Comparison of ENCODE assay signal across 33 cellular contexts in genomic region chr7:122482212-122482611, GRCh38.
DNase-seq lines count a peak whose midpoint lies in the region; ATAC-seq, FAIRE-seq and TF ChIP-seq lines count a peak whose summit lies in the region.
"Had no signal": no experiment of that assay in that cellular context is flagged by ENCODE, and none has a peak within 500 bp of the region (broad histone marks: within the 10 kb centered on the region; RNA-seq: fewer than 3 reads in every experiment).

No MANE protein-coding gene starts in this region.

- ATAC-seq in HepG2 (no peak), left lobe of liver (peak; percentile 80), right lobe of liver (peak; percentile 66 to 90 (median 70)), GM18861 (IDR thresholded peaks at IDR 0.05; ENCODE audit: unreplicated experiment) (no peak)
- ATAC-seq: A549; CD8-positive, alpha-beta T cell had no signal

- CTCF ChIA-PET in HepG2 (lab: Yijun Ruan, JAX; ENCODE audit: low intra/inter-chr PET ratio, low total read pairs): no interaction called here

- TF ChIP-seq CTCF in liver (IDR thresholded peaks at IDR 0.05; ENCODE audit: low read depth, low read length, missing input control): no peak
- no peak for TF ChIP-seq CTCF in HepG2 (CRISPR knock-in tag; IDR thresholded peaks at IDR 0.05)
- no peak for TF ChIP-seq CTCF in right lobe of liver (IDR thresholded peaks at IDR 0.05)

- WGBS in liver: 47% methylated on average over 4 of the region's 4 CpGs
- WGBS in HepG2 (ENCODE audit: low lambda C conversion rate): 92% methylated on average over 4 of the region's 4 CpGs
- WGBS in right lobe of liver (ENCODE audit: insufficient coverage, low coverage, low lambda C conversion rate, missing lambda C conversion rate): 28% methylated on average over 4 of the region's 4 CpGs

- H3K27ac ChIP-seq in liver (ENCODE audit: low read depth in 1 of 2, low read length in 2 of 2) (no peak overlapping the region), HepG2 (ENCODE audit: extremely low read length, insufficient read depth, low read length) (no peak overlapping the region), right lobe of liver (no peak overlapping the region)
- H3K27ac ChIP-seq: 22Rv1; A549; BLaER1; BLaER1 treated with 17β-estradiol and CSF1 and Interleukin-3, amounts not matched to agents 10 nM and 100 nM; C4-2B had no signal

- FAIRE-seq in HepG2 (lab: Jason Lieb, UNC): no peak
- FAIRE-seq: A204.1, A549, D721Med had no signal

- TF ChIP-seq EP300 in HepG2 (IDR thresholded peaks at IDR 0.05; ENCODE audit: low read depth in 2 of 2, low read length in 2 of 2): no peak
- no peak for TF ChIP-seq EP300 in HepG2 (CRISPR knock-in tag; IDR thresholded peaks at IDR 0.05; ENCODE audit: borderline replicate concordance)

- no peak for TF ChIP-seq RAD21 in liver (IDR thresholded peaks at IDR 0.05)
- no peak for TF ChIP-seq RAD21 in HepG2 (CRISPR knock-in tag; IDR thresholded peaks at IDR 0.05)

- H3K4me3 ChIP-seq in liver (ENCODE audit: low read depth in 1 of 3, low read length in 3 of 3) (no peak overlapping the region), HepG2 (replicated peaks in 1 of 3; ENCODE audit: insufficient read depth in 1 of 3, low read depth in 2 of 3, low read length in 3 of 3) (no peak overlapping the region), right lobe of liver (no peak overlapping the region)
- H3K4me3 ChIP-seq: A549; BLaER1; BLaER1 treated with 17β-estradiol and CSF1 and Interleukin-3, amounts not matched to agents 10 nM and 100 nM had no signal

- no peak for TF ChIP-seq POLR2A in HepG2 (IDR thresholded peaks at IDR 0.05; ENCODE audit: insufficient read depth in 1 of 2, low read depth in 2 of 2, low read length in 2 of 2)
- TF ChIP-seq POLR2A in right lobe of liver (IDR thresholded peaks at IDR 0.05): no peak

- no peaks in the 10 kb centered on the region for H3K27me3 ChIP-seq in liver (ENCODE audit: control insufficient read depth in 4 of 4, insufficient read depth in 4 of 4, low read length in 3 of 4)
- H3K27me3 ChIP-seq in HepG2 (ENCODE audit: control insufficient read depth in 1 of 2, insufficient read depth in 2 of 2, low read length in 2 of 2): no peaks in the 10 kb centered on the region
- no peaks in the 10 kb centered on the region for H3K27me3 ChIP-seq in right lobe of liver
- H3K27me3 ChIP-seq: BE2C; BLaER1; BLaER1 treated with 17β-estradiol and CSF1 and Interleukin-3, amounts not matched to agents 10 nM and 100 nM had no signal

- H3K4me2 ChIP-seq in HepG2 (ENCODE audit: low read depth, low read length): no peak overlapping the region
- H3K4me2 ChIP-seq: A549; BLaER1; BLaER1 treated with 17β-estradiol and CSF1 and Interleukin-3, amounts not matched to agents 10 nM and 100 nM had no signal

- H3K9ac ChIP-seq in liver (ENCODE audit: low read depth in 1 of 2, low read length in 2 of 2) (no peak overlapping the region), HepG2 (ENCODE audit: insufficient read depth, low read depth, low read length) (no peak overlapping the region)
- H3K9ac ChIP-seq: BLaER1; BLaER1 treated with 17β-estradiol and CSF1 and Interleukin-3, amounts not matched to agents 10 nM and 100 nM had no signal

- no TSS peak for BruUV-seq in HepG2 (replicated peaks; lab: Mats Ljungman, UMichigan)

- no peaks in the 10 kb centered on the region for H4K20me1 ChIP-seq in HepG2 (ENCODE audit: insufficient read depth, low read length)
- H4K20me1 ChIP-seq: BLaER1; BLaER1 treated with 17β-estradiol and CSF1 and Interleukin-3, amounts not matched to agents 10 nM and 100 nM had no signal

- H3K79me2 ChIP-seq in HepG2 (ENCODE audit: insufficient read depth, low read length): no peaks in the 10 kb centered on the region

- H2AFZ ChIP-seq in HepG2 (ENCODE audit: low read length): no peak overlapping the region

- H3K4me1 ChIP-seq in liver (ENCODE audit: control insufficient read depth in 4 of 4, insufficient read depth in 4 of 4, low read length in 3 of 4) (peaks cover 0 to 5% (median 1%) of the 10 kb centered on the region in 4 donors), HepG2 (ENCODE audit: insufficient read depth, low read length) (no peaks in the 10 kb centered on the region), right lobe of liver (peaks cover 0 to 10% (median 0%) of the 10 kb centered on the region in 4 donors)
- H3K4me1 ChIP-seq: A549; BE2C; BLaER1; BLaER1 treated with 17β-estradiol and CSF1 and Interleukin-3, amounts not matched to agents 10 nM and 100 nM; Caco-2 had no signal

- in situ Hi-C loops in HepG2 (cut with HindIII; ENCODE audit: extremely low pct_ligation_motif_present, low pct_unique_long_range_greater_than_20kb): no loop called here

- no peaks in the 10 kb centered on the region for H3K36me3 ChIP-seq in liver (ENCODE audit: control insufficient read depth in 4 of 4, insufficient read depth in 3 of 4, low read depth in 1 of 4, low read length in 3 of 4)
- no peaks in the 10 kb centered on the region; a peak in 1 of 5 replicates for H3K36me3 ChIP-seq in HepG2 (replicated peaks in 1 of 2; ENCODE audit: control insufficient read depth in 1 of 2, insufficient read depth in 2 of 2, low read length in 2 of 2)
- no peaks in the 10 kb centered on the region for H3K36me3 ChIP-seq in right lobe of liver
- H3K36me3 ChIP-seq: BE2C; BLaER1; BLaER1 treated with 17β-estradiol and CSF1 and Interleukin-3, amounts not matched to agents 10 nM and 100 nM had no signal

- no peaks in the 10 kb centered on the region for H3K9me3 ChIP-seq in liver (ENCODE audit: control insufficient read depth in 4 of 4, low read length in 3 of 4)
- H3K9me3 ChIP-seq in HepG2 (ENCODE audit: low read length): no peaks in the 10 kb centered on the region
- H3K9me3 ChIP-seq in right lobe of liver: no peaks in the 10 kb centered on the region
- H3K9me3 ChIP-seq: A549; BE2C; BLaER1; BLaER1 treated with 17β-estradiol and CSF1 and Interleukin-3, amounts not matched to agents 10 nM and 100 nM; Caco-2 had no signal

- intact Hi-C loops in HepG2 (cut with micrococcal nuclease; ENCODE audit: unreplicated experiment): no loop called here
- intact Hi-C loops in right lobe of liver (cut with DNase I): no loop called here

- POLR2A ChIA-PET in HepG2 (lab: Yijun Ruan, JAX): no interaction called here

- no peak for DNase-seq in HepG2 (ENCODE audit: low spot score)
- no peak for DNase-seq in left lobe of liver (ENCODE audit: low spot score)
- DNase-seq in right lobe of liver: no peak
- no peak for DNase-seq in GDM1 (lab: John Stamatoyannopoulos, UW)
- DNase-seq: 8988T; ACHN; AML-193; BE2C; C1 segment of cervical spinal cord; Caco-2; Calu3; CD4-positive, alpha-beta memory T cell; CD4-positive, alpha-beta T cell; CD4-positive, CD25-positive, alpha-beta regulatory T cell; CD8-positive, alpha-beta memory T cell; CD8-positive, alpha-beta T cell; COR-L47; DMS 273 treated with DMSO at 0.1 percent for 48 hours; DMS153; DMS53; DMS79; DMS79 treated with DMSO at 0.1 percent for 48 hours; DND-41; EL had no signal

TF ChIP-seq in liver, 16 proteins besides CTCF, POLR2A, EP300 and RAD21:
- TF ChIP-seq YY1 (IDR thresholded peaks at IDR 0.05) (peak; percentile 14), RXRA (IDR thresholded peaks at IDR 0.05) (peak in 1 of 2 donors; percentile 28), HNF4A (conservative IDR thresholded peaks at IDR 0.05) (peak in 1 of 2 donors; percentile 25), NR2F2 (IDR thresholded peaks at IDR 0.05) (no peak)

TF ChIP-seq in HepG2, 621 proteins besides CTCF, POLR2A, EP300 and RAD21 (continues in another document):
- TF ChIP-seq ZNF772 (CRISPR knock-in tag; IDR thresholded peaks at IDR 0.05): no peak
- no peak for TF ChIP-seq PRMT3 (CRISPR knock-in tag; IDR thresholded peaks at IDR 0.05; ENCODE audit: borderline replicate concordance, low read depth)
- no peak for TF ChIP-seq ZNF317 (CRISPR knock-in tag; IDR thresholded peaks at IDR 0.05)
- TF ChIP-seq HIVEP1 (CRISPR knock-in tag; IDR thresholded peaks at IDR 0.05): no peak
- TF ChIP-seq ZHX1 (CRISPR knock-in tag; IDR thresholded peaks at IDR 0.05; ENCODE audit: low read depth): no peak
- TF ChIP-seq, protein P1, sequence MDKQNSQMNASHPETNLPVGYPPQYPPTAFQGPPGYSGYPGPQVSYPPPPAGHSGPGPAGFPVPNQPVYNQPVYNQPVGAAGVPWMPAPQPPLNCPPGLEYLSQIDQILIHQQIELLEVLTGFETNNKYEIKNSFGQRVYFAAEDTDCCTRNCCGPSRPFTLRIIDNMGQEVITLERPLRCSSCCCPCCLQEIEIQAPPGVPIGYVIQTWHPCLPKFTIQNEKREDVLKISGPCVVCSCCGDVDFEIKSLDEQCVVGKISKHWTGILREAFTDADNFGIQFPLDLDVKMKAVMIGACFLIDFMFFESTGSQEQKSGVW (CRISPR knock-in tag; IDR thresholded peaks at IDR 0.05; ENCODE audit: borderline replicate concordance): no peak
- no peak for TF ChIP-seq ZNF292 (CRISPR knock-in tag; IDR thresholded peaks at IDR 0.05; ENCODE audit: borderline replicate concordance, low read depth)
- TF ChIP-seq KLF6 (CRISPR knock-in tag; IDR thresholded peaks at IDR 0.05): no peak
- no peak for TF ChIP-seq HDAC6 (IDR thresholded peaks at IDR 0.05; ENCODE audit: low read depth, low read length)
- no peak for TF ChIP-seq PHF5A (CRISPR knock-in tag; IDR thresholded peaks at IDR 0.05; ENCODE audit: low read depth, unreplicated experiment)
- TF ChIP-seq ZSCAN25 (CRISPR knock-in tag; IDR thresholded peaks at IDR 0.05): no peak
- TF ChIP-seq ZKSCAN5 (CRISPR knock-in tag; IDR thresholded peaks at IDR 0.05): no peak
- no peak for TF ChIP-seq SP140L (CRISPR knock-in tag; IDR thresholded peaks at IDR 0.05; ENCODE audit: borderline replicate concordance)
- TF ChIP-seq ISL2 (CRISPR knock-in tag; IDR thresholded peaks at IDR 0.05): no peak
- TF ChIP-seq ZNF30 (CRISPR knock-in tag; IDR thresholded peaks at IDR 0.05): no peak

Comparison
In these comparisons a context has a peak if more than half of its experiments do, and no peak if none do; other contexts are left out.
1. ATAC-seq: peak in left lobe of liver (single experiment) and right lobe of liver (4 of 4); none in HepG2 (single experiment) and GM18861 (single experiment).